Comparison of ENCODE assay signal across 13 cellular contexts in the genomic region with DNA sequence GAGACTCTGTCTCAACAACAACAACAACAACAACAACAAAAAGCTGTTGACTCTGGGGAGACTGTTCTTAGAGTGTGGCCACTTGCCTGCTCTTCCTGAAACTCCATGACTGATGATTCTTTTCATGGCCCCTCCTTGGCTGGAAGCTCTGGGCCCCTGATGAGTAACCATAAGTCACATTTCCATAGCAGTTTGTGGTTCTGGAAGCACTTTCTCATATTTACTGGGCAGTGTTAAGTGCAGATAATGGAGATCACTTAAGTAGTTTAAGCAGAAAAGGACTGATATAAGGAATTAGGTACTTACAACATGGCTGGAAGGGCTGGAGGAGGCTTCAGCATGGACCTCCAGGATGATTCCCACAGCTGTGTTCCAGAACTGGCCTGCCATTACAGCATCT.
A peak's percentile ranks its signal among the peaks of the same experiment; 100 is the strongest.
DNase-seq lines count a peak whose midpoint lies in the region; ATAC-seq and TF ChIP-seq lines count a peak whose summit lies in the region.
"Had no signal": no experiment of that assay in that cellular context is flagged by ENCODE, and none has a peak within 500 bp of the region (broad histone marks: within the 10 kb centered on the region; RNA-seq: fewer than 3 reads in every experiment).

No MANE protein-coding gene starts in this region.

- DNase-seq in BJ (ENCODE audit: low read depth) (peak; percentile 42), HK-2 (ENCODE audit: unreplicated experiment) (peak; percentile 20), amniotic epithelial cell (ENCODE audit: low read depth) (peak; percentile 90), glomerular visceral epithelial cell (ENCODE audit: extremely low spot score) (peak; percentile 70), NCI-H146 treated with DMSO at 0.1 percent for 48 hours (lab: John Stamatoyannopoulos, UW; ENCODE audit: unreplicated experiment) (no peak), Karpas-422 (no peak)
- DNase-seq: activated CD8-positive, alpha-beta memory T cell treated with anti-CD3 and anti-CD28 coated beads, Interleukin-2, amount 50 U/mL, for 48 hours; anterior cingulate cortex; effector memory CD8-positive, alpha-beta T cell; SHP77 treated with DMSO at 0.1 percent for 48 hours; WERI-Rb-1 had no signal

- no peaks in the 10 kb centered on the region for H3K9me2 ChIP-seq in Karpas-422 (replicated peaks; ENCODE audit: insufficient read depth, low read length)

- H3K4me3 ChIP-seq in BJ (ENCODE audit: low read depth, low read length) = no peak overlapping the region
- H3K4me3 ChIP-seq in Karpas-422 (ENCODE audit: low read length) = no peak overlapping the region

- H3K4me1 ChIP-seq in Karpas-422 (ENCODE audit: low read length) = peaks cover 7% of the 10 kb centered on the region

- H2AFZ ChIP-seq in Karpas-422 (ENCODE audit: low read length) = no peak overlapping the region

- no peaks in the 10 kb centered on the region for H3K79me2 ChIP-seq in Karpas-422 (ENCODE audit: low read length)

- CTCF ChIA-PET in BJ (lab: Yijun Ruan, JAX) = interaction anchor here (1.1 to 2.3 kb wide), 4 partner anchors 10 to 651 kb away, joined by 3 to 6 read pairs (median 6); no protein-coding TSS in a partner anchor

- no peak overlapping the region for H3K4me2 ChIP-seq in Karpas-422 (ENCODE audit: low read depth, low read length, poor library complexity, severe bottlenecking)

- H3K27me3 ChIP-seq in BJ (ENCODE audit: control insufficient read depth, insufficient read depth, low read length) (no peaks in the 10 kb centered on the region), Karpas-422 (ENCODE audit: low read length) (no peaks in the 10 kb centered on the region)

- POLR2A ChIA-PET in BJ (lab: Charles Lee) = interaction anchor here (0.7 kb wide), 1 partner anchor 671 kb away, joined by 5 read pairs; no protein-coding TSS in a partner anchor

- ATAC-seq in HG02840 (IDR thresholded peaks at IDR 0.05; ENCODE audit: low FRiP score, unreplicated experiment) = no peak
- ATAC-seq in HG02938 (IDR thresholded peaks at IDR 0.05; ENCODE audit: unreplicated experiment) = no peak
- ATAC-seq: effector memory CD8-positive, alpha-beta T cell had no signal

- H3K9me3 ChIP-seq in Karpas-422 (ENCODE audit: low read length) = no peaks in the 10 kb centered on the region

- no peak overlapping the region for H3K27ac ChIP-seq in Karpas-422 (ENCODE audit: low read length)
- H3K27ac ChIP-seq: WERI-Rb-1 had no signal

- H3K9ac ChIP-seq in Karpas-422 (ENCODE audit: low read length) = no peak overlapping the region

- H4K20me1 ChIP-seq in Karpas-422 (ENCODE audit: insufficient read depth, low read depth, low read length) = no peaks in the 10 kb centered on the region

- H3K36me3 ChIP-seq in BJ (ENCODE audit: control insufficient read depth, insufficient read depth, low read length) (no peaks in the 10 kb centered on the region), Karpas-422 (ENCODE audit: insufficient read depth, low read length) (no peaks in the 10 kb centered on the region)
- H3K36me3 ChIP-seq: WERI-Rb-1 had no signal

- TF ChIP-seq CTCF in BJ (IDR thresholded peaks at IDR 0.05; ENCODE audit: insufficient read depth, low read depth, low read length) = no peak

Comparison
In these comparisons a context has a peak if more than half of its experiments do, and no peak if none do; other contexts are left out.
1. DNase-seq: peak in BJ (single experiment), HK-2 (single experiment), amniotic epithelial cell (single experiment) and glomerular visceral epithelial cell (single experiment); none in NCI-H146 treated with DMSO at 0.1 percent for 48 hours (single experiment) and Karpas-422 (single experiment).